Comparison of ENCODE assay signal across 11 cellular contexts in the genomic region with DNA sequence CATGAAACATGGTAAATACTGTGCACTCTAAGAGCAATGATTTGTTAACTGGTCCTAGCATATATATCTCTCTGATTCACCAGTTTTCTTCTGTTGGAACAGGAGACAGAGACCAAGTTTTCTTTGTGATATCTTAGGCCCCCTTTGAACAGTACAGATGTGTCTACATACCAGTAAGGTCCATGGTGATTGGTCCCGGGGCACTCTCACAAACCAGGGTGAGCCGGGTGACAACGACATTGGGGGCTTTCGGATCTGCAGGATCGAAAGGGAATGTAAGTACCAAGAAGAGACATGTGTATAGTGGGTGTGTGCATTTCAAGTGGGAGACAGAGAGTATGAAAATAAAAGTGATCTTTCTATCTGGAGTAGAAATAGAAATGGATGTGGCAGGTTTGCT. TPM values are rescaled to one million over a fixed set of nuclear protein-coding genes. Genes with fewer than 3 reads are reported as not detected.
A peak's percentile ranks its signal among the peaks of the same experiment; 100 is the strongest.
DNase-seq lines count a peak whose midpoint lies in the region; ATAC-seq, FAIRE-seq and TF ChIP-seq lines count a peak whose summit lies in the region.
"Had no signal": no experiment of that assay in that cellular context is flagged by ENCODE, and none has a peak within 500 bp of the region (broad histone marks: within the 10 kb centered on the region; RNA-seq: fewer than 3 reads in every experiment).

No MANE protein-coding gene starts in this region.

- CTCF ChIA-PET in activated CD8-positive, alpha-beta memory T cell treated with anti-CD3 and anti-CD28 coated beads, Interleukin-2, amount 10 ng/mL, durations not matched to agents 7 days and 5 days (lab: Charles Lee): no interaction called here
- CTCF ChIA-PET in activated CD4-positive, alpha-beta memory T cell treated with anti-CD3 and anti-CD28 coated beads for 36 hours (lab: Charles Lee): no interaction called here

- intact Hi-C loops in activated CD4-positive, alpha-beta memory T cell treated with anti-CD3 and anti-CD28 coated beads for 36 hours (cut with micrococcal nuclease): loop anchor here (2.0 to 10.0 kb wide), 4 partner anchors 13 to 935 kb away; a partner anchor contains a TSS
- intact Hi-C loops in kidney (cut with DNase I) (no loop called here), stomach (cut with DNase I; ENCODE audit: low total_unique reads) (no loop called here)

- POLR2A ChIA-PET in activated CD4-positive, alpha-beta memory T cell treated with anti-CD3 and anti-CD28 coated beads for 36 hours (lab: Charles Lee): interaction anchor here (1.3 kb wide), 1 partner anchor 179 kb away, joined by 5 read pairs; a partner anchor contains a TSS

- 89 to 94% (median 92%) methylated on average over 5 of the region's 5 CpGs for WGBS in stomach, 5 donors

- no peaks in the 10 kb centered on the region for H3K9me3 Mint-ChIP-seq in activated CD8-positive, alpha-beta memory T cell treated with anti-CD3 and anti-CD28 coated beads, Interleukin-2, amount 10 ng/mL, durations not matched to agents 7 days and 5 days (ENCODE audit: low read depth)
- H3K9me3 Mint-ChIP-seq in activated CD4-positive, alpha-beta memory T cell treated with anti-CD3 and anti-CD28 coated beads for 36 hours: no peaks in the 10 kb centered on the region

- TF ChIP-seq CTCF in kidney (IDR thresholded peaks at IDR 0.05; ENCODE audit: borderline replicate concordance, extremely low read depth, insufficient read depth): no peak
- no peak for TF ChIP-seq CTCF in stomach (IDR thresholded peaks at IDR 0.05)

- peak overlapping the region in 1 of 2 donors; percentile 84 for H3K27ac ChIP-seq in kidney (ENCODE audit: low read depth in 2 of 2, low read length in 2 of 2)
- peak overlapping the region in 3 of 5 donors; percentile 76 to 86 (median 77) for H3K27ac ChIP-seq in stomach

- peak overlapping the region; percentile 81 for H3K4me3 Mint-ChIP-seq in activated CD8-positive, alpha-beta memory T cell treated with anti-CD3 and anti-CD28 coated beads, Interleukin-2, amount 10 ng/mL, durations not matched to agents 7 days and 5 days
- peak overlapping the region; percentile 80 for H3K4me3 Mint-ChIP-seq in activated CD4-positive, alpha-beta memory T cell treated with anti-CD3 and anti-CD28 coated beads for 36 hours

- peaks cover 91% of the 10 kb centered on the region for H3K4me1 Mint-ChIP-seq in activated CD8-positive, alpha-beta memory T cell treated with anti-CD3 and anti-CD28 coated beads, Interleukin-2, amount 10 ng/mL, durations not matched to agents 7 days and 5 days
- H3K4me1 Mint-ChIP-seq in activated CD4-positive, alpha-beta memory T cell treated with anti-CD3 and anti-CD28 coated beads for 36 hours (ENCODE audit: low read depth): peaks cover 91% of the 10 kb centered on the region

- DNase-seq in activated CD8-positive, alpha-beta memory T cell treated with anti-CD3 and anti-CD28 coated beads, Interleukin-2, amount 10 ng/mL, durations not matched to agents 7 days and 5 days: peak; percentile 67
- DNase-seq in activated CD8-positive, alpha-beta memory T cell treated with anti-CD3 and anti-CD28 coated beads, Interleukin-2, amount 50 U/mL, for 4 hours: no peak
- peak; percentile 59 for DNase-seq in activated CD4-positive, alpha-beta memory T cell treated with anti-CD3 and anti-CD28 coated beads for 36 hours
- DNase-seq in kidney: peak; percentile 41
- no peak for DNase-seq in stomach
- no peak for DNase-seq in DMS153 treated with DMSO at 0.1 percent for 48 hours (lab: John Stamatoyannopoulos, UW; ENCODE audit: unreplicated experiment)
- DNase-seq: ACHN, dermis blood vessel endothelial cell had no signal

- no peaks in the 10 kb centered on the region for H3K27me3 Mint-ChIP-seq in activated CD8-positive, alpha-beta memory T cell treated with anti-CD3 and anti-CD28 coated beads, Interleukin-2, amount 10 ng/mL, durations not matched to agents 7 days and 5 days
- no peaks in the 10 kb centered on the region for H3K27me3 Mint-ChIP-seq in activated CD4-positive, alpha-beta memory T cell treated with anti-CD3 and anti-CD28 coated beads for 36 hours

- H3K36me3 ChIP-seq in kidney (ENCODE audit: control insufficient read depth in 1 of 2, insufficient read depth in 2 of 2, low read length in 2 of 2) (no peaks in the 10 kb centered on the region), stomach (peaks cover 0 to 27% (median 13%) of the 10 kb centered on the region in 4 donors)

- H3K27me3 ChIP-seq in stomach: no peaks in the 10 kb centered on the region

- FAIRE-seq in kidney (lab: Jason Lieb, UNC): no peak

- H3K27ac Mint-ChIP-seq in activated CD8-positive, alpha-beta memory T cell treated with anti-CD3 and anti-CD28 coated beads, Interleukin-2, amount 10 ng/mL, durations not matched to agents 7 days and 5 days: peak overlapping the region; percentile 95
- H3K27ac Mint-ChIP-seq in activated CD4-positive, alpha-beta memory T cell treated with anti-CD3 and anti-CD28 coated beads for 36 hours: peak overlapping the region; percentile 99

- no peak overlapping the region for H3K9ac ChIP-seq in kidney (ENCODE audit: low read length in 2 of 2)

- no peaks in the 10 kb centered on the region for H3K9me3 ChIP-seq in kidney (ENCODE audit: control insufficient read depth in 1 of 2, low read length in 2 of 2)
- no peaks in the 10 kb centered on the region for H3K9me3 ChIP-seq in stomach

- TF ChIP-seq POLR2A in stomach (IDR thresholded peaks at IDR 0.05): no peak

- peaks cover 86% of the 10 kb centered on the region for H3K36me3 Mint-ChIP-seq in activated CD8-positive, alpha-beta memory T cell treated with anti-CD3 and anti-CD28 coated beads, Interleukin-2, amount 10 ng/mL, durations not matched to agents 7 days and 5 days
- peaks cover 63% of the 10 kb centered on the region for H3K36me3 Mint-ChIP-seq in activated CD4-positive, alpha-beta memory T cell treated with anti-CD3 and anti-CD28 coated beads for 36 hours

- H3K4me3 ChIP-seq in kidney (ENCODE audit: low read length in 2 of 2): no peak overlapping the region
- no peak overlapping the region for H3K4me3 ChIP-seq in stomach

- no peak for ATAC-seq in activated CD8-positive, alpha-beta memory T cell treated with anti-CD3 and anti-CD28 coated beads, Interleukin-2, amount 10 ng/mL, durations not matched to agents 7 days and 5 days
- ATAC-seq in GM21825 (IDR thresholded peaks at IDR 0.05; ENCODE audit: unreplicated experiment) (no peak), GM18502 (IDR thresholded peaks at IDR 0.05; ENCODE audit: poor library complexity, unreplicated experiment) (no peak)

- peaks cover 16 to 39% of the 10 kb centered on the region in 2 donors for H3K4me1 ChIP-seq in kidney (ENCODE audit: control insufficient read depth in 1 of 2, insufficient read depth in 1 of 2, low read depth in 1 of 2, low read length in 2 of 2)
- H3K4me1 ChIP-seq in stomach: peaks cover 15 to 77% (median 29%) of the 10 kb centered on the region in 4 donors

- no peak for TF ChIP-seq EP300 in stomach (IDR thresholded peaks at IDR 0.05)

RNA-seq across cellular contexts. Expression of a gene that starts 11.3 kb away (rescaled TPM):
- total RNA-seq in activated CD8-positive, alpha-beta memory T cell treated with anti-CD3 and anti-CD28 coated beads, Interleukin-2, amount 10 ng/mL, durations not matched to agents 7 days and 5 days: 1 to 10 TPM; 5.4 to 7.7 TPM
- total RNA-seq in activated CD4-positive, alpha-beta memory T cell treated with anti-CD3 and anti-CD28 coated beads for 36 hours: 1 to 10 TPM; 1.5 to 2.5 TPM
- total RNA-seq in kidney: 11.0 TPM
- 35.3 TPM for polyA plus RNA-seq in kidney (ENCODE audit: insufficient read depth, low read depth, low replicate concordance)
- 10 to 100 TPM in 1 of 5 donors, 1 to 10 TPM in 3, not detected in 1; 1.1 to 12.3 (median 1.3) TPM for total RNA-seq in stomach
- 1 to 10 TPM; 1.1 to 3.5 (median 1.5) TPM for polyA plus RNA-seq in stomach
- total RNA-seq: dermis blood vessel endothelial cell, RPMI7951 had no signal

RNA-seq across cellular contexts. Expression of a gene that starts 11.8 kb away (rescaled TPM):
- total RNA-seq in activated CD8-positive, alpha-beta memory T cell treated with anti-CD3 and anti-CD28 coated beads, Interleukin-2, amount 10 ng/mL, durations not matched to agents 7 days and 5 days: 1,000 to 10,000 TPM; 1,208 to 1,284 TPM
- total RNA-seq in activated CD4-positive, alpha-beta memory T cell treated with anti-CD3 and anti-CD28 coated beads for 36 hours: 100 to 1,000 TPM; 640 to 644 TPM
- 151 TPM for total RNA-seq in kidney
- polyA plus RNA-seq in kidney (ENCODE audit: insufficient read depth, low read depth, low replicate concordance): 127 TPM
- 10 to 100 TPM; 13.4 to 74.2 (median 47.0) TPM for total RNA-seq in stomach
- polyA plus RNA-seq in stomach: 100 to 1,000 TPM in 1 of 3 donors, 10 to 100 TPM in 2; 82.2 to 127 (median 95.2) TPM

RNA-seq across cellular contexts. Expression of a gene that starts 23.2 kb away (rescaled TPM):
- not detected for total RNA-seq in activated CD8-positive, alpha-beta memory T cell treated with anti-CD3 and anti-CD28 coated beads, Interleukin-2, amount 10 ng/mL, durations not matched to agents 7 days and 5 days
- total RNA-seq in activated CD4-positive, alpha-beta memory T cell treated with anti-CD3 and anti-CD28 coated beads for 36 hours: not detected
- total RNA-seq in kidney: not detected
- polyA plus RNA-seq in kidney (ENCODE audit: insufficient read depth, low read depth, low replicate concordance): not detected
- not detected for total RNA-seq in stomach
- polyA plus RNA-seq in stomach: not detected
- total RNA-seq: dermis blood vessel endothelial cell, RPMI7951 had no signal

Comparison
In these comparisons a context has a peak if more than half of its experiments do, and no peak if none do; other contexts are left out.
1. DNase-seq: peak in activated CD8-positive, alpha-beta memory T cell treated with anti-CD3 and anti-CD28 coated beads, Interleukin-2, amount 10 ng/mL, durations not matched to agents 7 days and 5 days (single experiment), activated CD4-positive, alpha-beta memory T cell treated with anti-CD3 and anti-CD28 coated beads for 36 hours (single experiment) and kidney (single experiment); none in activated CD8-positive, alpha-beta memory T cell treated with anti-CD3 and anti-CD28 coated beads, Interleukin-2, amount 50 U/mL, for 4 hours (single experiment), stomach (single experiment) and DMS153 treated with DMSO at 0.1 percent for 48 hours (single experiment).